Comparison of ENCODE assay signal across 15 cellular contexts in the genomic region with DNA sequence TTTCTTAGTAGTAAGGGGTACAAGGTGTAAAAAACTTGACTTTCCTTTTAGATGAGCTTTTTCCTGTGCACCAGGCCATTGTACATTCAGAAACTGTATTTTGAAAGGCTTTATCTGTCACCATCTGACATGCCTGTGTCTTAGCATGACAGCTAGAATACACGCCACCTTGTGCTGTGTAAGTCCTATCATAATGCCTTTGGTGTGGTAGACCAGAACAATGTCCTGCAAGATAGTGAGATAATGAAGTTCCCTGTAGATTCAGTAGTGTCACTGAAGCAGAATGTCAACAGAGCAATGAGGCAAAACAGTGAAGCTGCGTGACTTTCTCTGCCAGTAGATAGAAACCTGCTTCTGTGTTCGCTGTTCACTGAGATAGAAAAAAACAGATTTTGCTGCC.
DNase-seq lines count a peak whose midpoint lies in the region; ATAC-seq and TF ChIP-seq lines count a peak whose summit lies in the region.
"Had no signal": no experiment of that assay in that cellular context is flagged by ENCODE, and none has a peak within 500 bp of the region (broad histone marks: within the 10 kb centered on the region; RNA-seq: fewer than 3 reads in every experiment).

No MANE protein-coding gene starts in this region.

- no peak overlapping the region for H3K4me3 Mint-ChIP-seq in activated T-cell treated with anti-CD3 and anti-CD28 coated beads, Interleukin-2, amount 50 U/mL, for 72 hours
- no peak overlapping the region for H3K4me3 Mint-ChIP-seq in activated T-cell treated with anti-CD3 and anti-CD28 coated beads, Interleukin-2, amount 50 U/mL, for 24 hours
- no peak overlapping the region for H3K4me3 Mint-ChIP-seq in effector memory CD8-positive, alpha-beta T cell
- no peak overlapping the region for H3K4me3 Mint-ChIP-seq in stimulated activated memory B cell treated with anti-CD40 and anti-IgM and Interleukin-4, amounts not matched to agents 10 μg/mL and 1 μg/mL and 100 μg/mL, for 72 hours
- H3K4me3 Mint-ChIP-seq: CD4-positive, CD25-positive, alpha-beta regulatory T cell had no signal

- intact Hi-C loops in thyroid gland (cut with DNase I) = no loop called here
- intact Hi-C loops in upper lobe of right lung (cut with DNase I) = no loop called here

- no peaks in the 10 kb centered on the region for H3K27me3 ChIP-seq in thyroid gland
- H3K27me3 ChIP-seq in upper lobe of right lung = no peaks in the 10 kb centered on the region

- H3K27ac Mint-ChIP-seq in activated T-cell treated with anti-CD3 and anti-CD28 coated beads, Interleukin-2, amount 50 U/mL, for 72 hours = no peak overlapping the region
- no peak overlapping the region for H3K27ac Mint-ChIP-seq in activated T-cell treated with anti-CD3 and anti-CD28 coated beads, Interleukin-2, amount 50 U/mL, for 24 hours
- peak overlapping the region in 1 of 2 donors; percentile 67 for H3K27ac Mint-ChIP-seq in effector memory CD8-positive, alpha-beta T cell
- no peak overlapping the region for H3K27ac Mint-ChIP-seq in stimulated activated memory B cell treated with anti-CD40 and anti-IgM and Interleukin-4, amounts not matched to agents 10 μg/mL and 1 μg/mL and 100 μg/mL, for 72 hours

- no peaks in the 10 kb centered on the region for H3K9me3 ChIP-seq in thyroid gland
- no peaks in the 10 kb centered on the region for H3K9me3 ChIP-seq in upper lobe of right lung

- peak overlapping the region in 2 of 3 donors; percentile 18 to 24 for H3K27ac ChIP-seq in thyroid gland
- no peak overlapping the region for H3K27ac ChIP-seq in upper lobe of right lung
- H3K27ac ChIP-seq: KMS-11 had no signal

- H3K4me3 ChIP-seq in thyroid gland (replicated peaks in 1 of 3) = no peak overlapping the region
- no peak overlapping the region for H3K4me3 ChIP-seq in upper lobe of right lung

- TF ChIP-seq CTCF in thyroid gland (IDR thresholded peaks at IDR 0.05) = no peak
- TF ChIP-seq CTCF in upper lobe of right lung (IDR thresholded peaks at IDR 0.05) = no peak

- WGBS in thyroid gland, 2 donors = 63 to 71% methylated on average over 3 of the region's 3 CpGs

- H3K9me3 Mint-ChIP-seq in activated T-cell treated with anti-CD3 and anti-CD28 coated beads, Interleukin-2, amount 50 U/mL, for 72 hours = no peaks in the 10 kb centered on the region
- H3K9me3 Mint-ChIP-seq in activated T-cell treated with anti-CD3 and anti-CD28 coated beads, Interleukin-2, amount 50 U/mL, for 24 hours = no peaks in the 10 kb centered on the region
- H3K9me3 Mint-ChIP-seq in effector memory CD8-positive, alpha-beta T cell = no peaks in the 10 kb centered on the region
- H3K9me3 Mint-ChIP-seq in stimulated activated memory B cell treated with anti-CD40 and anti-IgM and Interleukin-4, amounts not matched to agents 10 μg/mL and 1 μg/mL and 100 μg/mL, for 72 hours = no peaks in the 10 kb centered on the region
- H3K9me3 Mint-ChIP-seq: CD4-positive, CD25-positive, alpha-beta regulatory T cell had no signal

- H3K36me3 ChIP-seq in thyroid gland (no peaks in the 10 kb centered on the region), upper lobe of right lung (no peaks in the 10 kb centered on the region)

- peaks cover 9 to 18% of the 10 kb centered on the region in 2 donors for H3K4me1 ChIP-seq in thyroid gland
- H3K4me1 ChIP-seq in upper lobe of right lung = no peaks in the 10 kb centered on the region

- H3K27me3 Mint-ChIP-seq in activated T-cell treated with anti-CD3 and anti-CD28 coated beads, Interleukin-2, amount 50 U/mL, for 72 hours (ENCODE audit: low read depth) = no peaks in the 10 kb centered on the region
- no peaks in the 10 kb centered on the region for H3K27me3 Mint-ChIP-seq in activated T-cell treated with anti-CD3 and anti-CD28 coated beads, Interleukin-2, amount 50 U/mL, for 24 hours
- no peaks in the 10 kb centered on the region for H3K27me3 Mint-ChIP-seq in effector memory CD8-positive, alpha-beta T cell
- no peaks in the 10 kb centered on the region for H3K27me3 Mint-ChIP-seq in stimulated activated memory B cell treated with anti-CD40 and anti-IgM and Interleukin-4, amounts not matched to agents 10 μg/mL and 1 μg/mL and 100 μg/mL, for 72 hours
- H3K27me3 Mint-ChIP-seq: CD4-positive, CD25-positive, alpha-beta regulatory T cell had no signal

- peaks cover 23% of the 10 kb centered on the region for H3K4me1 Mint-ChIP-seq in activated T-cell treated with anti-CD3 and anti-CD28 coated beads, Interleukin-2, amount 50 U/mL, for 72 hours (ENCODE audit: low read depth)
- H3K4me1 Mint-ChIP-seq in activated T-cell treated with anti-CD3 and anti-CD28 coated beads, Interleukin-2, amount 50 U/mL, for 24 hours (ENCODE audit: low read depth) = peaks cover 33% of the 10 kb centered on the region
- H3K4me1 Mint-ChIP-seq in effector memory CD8-positive, alpha-beta T cell (ENCODE audit: low read depth in 2 of 2) = peaks cover 20 to 25% of the 10 kb centered on the region in 2 donors
- H3K4me1 Mint-ChIP-seq in stimulated activated memory B cell treated with anti-CD40 and anti-IgM and Interleukin-4, amounts not matched to agents 10 μg/mL and 1 μg/mL and 100 μg/mL, for 72 hours = no peaks in the 10 kb centered on the region

- TF ChIP-seq POLR2A in thyroid gland (IDR thresholded peaks at IDR 0.05) = no peak

- ATAC-seq in activated T-cell treated with anti-CD3 and anti-CD28 coated beads, Interleukin-2, amount 50 U/mL, for 72 hours (replicated peaks in 1 of 2) = peak; percentile 62 to 68
- ATAC-seq in GM18868 (IDR thresholded peaks at IDR 0.05; ENCODE audit: unreplicated experiment) (peak; percentile 82), upper lobe of right lung (no peak)
- ATAC-seq in effector memory CD8-positive, alpha-beta T cell (replicated peaks) = peak; percentile 78
- no peak for ATAC-seq in stimulated activated memory B cell treated with anti-CD40 and anti-IgM and Interleukin-4, amounts not matched to agents 10 μg/mL and 1 μg/mL and 100 μg/mL, for 72 hours
- ATAC-seq: Panc1 had no signal

- H3K36me3 Mint-ChIP-seq in activated T-cell treated with anti-CD3 and anti-CD28 coated beads, Interleukin-2, amount 50 U/mL, for 72 hours (ENCODE audit: insufficient read depth in 2 of 2) = peaks cover 2 to 14% of the 10 kb centered on the region in 2 donors
- H3K36me3 Mint-ChIP-seq in activated T-cell treated with anti-CD3 and anti-CD28 coated beads, Interleukin-2, amount 50 U/mL, for 24 hours (ENCODE audit: low read depth) = peaks cover 67% of the 10 kb centered on the region
- H3K36me3 Mint-ChIP-seq in effector memory CD8-positive, alpha-beta T cell (ENCODE audit: insufficient read depth) = no peaks in the 10 kb centered on the region
- H3K36me3 Mint-ChIP-seq in stimulated activated memory B cell treated with anti-CD40 and anti-IgM and Interleukin-4, amounts not matched to agents 10 μg/mL and 1 μg/mL and 100 μg/mL, for 72 hours = peaks cover 71% of the 10 kb centered on the region

- no peak for DNase-seq in activated T-cell treated with anti-CD3 and anti-CD28 coated beads, Interleukin-2, amount 50 U/mL, for 72 hours
- no peak for DNase-seq in activated T-cell treated with anti-CD3 and anti-CD28 coated beads, Interleukin-2, amount 50 U/mL, for 24 hours
- no peak for DNase-seq in effector memory CD8-positive, alpha-beta T cell
- peak in 1 of 2 donors; percentile 17 for DNase-seq in thyroid gland
- DNase-seq in upper lobe of right lung = no peak
- DNase-seq: ACHN; CD4-positive, CD25-positive, alpha-beta regulatory T cell; NCI-H1105; NCI-H187; NCI-H82; Right ventricle myocardium superior had no signal

Comparison
In these comparisons a context has a peak if more than half of its experiments do, and no peak if none do; other contexts are left out.
1. ATAC-seq: peak in activated T-cell treated with anti-CD3 and anti-CD28 coated beads, Interleukin-2, amount 50 U/mL, for 72 hours (2 of 2), GM18868 (single experiment) and effector memory CD8-positive, alpha-beta T cell (single experiment); none in stimulated activated memory B cell treated with anti-CD40 and anti-IgM and Interleukin-4, amounts not matched to agents 10 μg/mL and 1 μg/mL and 100 μg/mL, for 72 hours (single experiment) and upper lobe of right lung (single experiment).